In genomic region chr16:87391950-87392822, GRCh38 we compare ENCODE assay signal across 8 cellular contexts. TPM values are rescaled to one million over a fixed set of nuclear protein-coding genes. Genes with fewer than 3 reads are reported as not detected.
DNase-seq lines count a peak whose midpoint lies in the region; ATAC-seq and TF ChIP-seq lines count a peak whose summit lies in the region.

Gene MAP1LC3B (plus strand): TSS chr16:87392336. CDS start chr16:87392428, 92 bp downstream.

- H3K27ac ChIP-seq in osteoblast (ENCODE audit: low read depth, low read length) (peak within 1 kb of the TSS; percentile 92), testis (peak within 1 kb of the TSS; percentile 98 to 100)

- H3K9me3 ChIP-seq in osteoblast (ENCODE audit: low read depth, low read length) (no peaks in the 10 kb centered on the region), testis (no peaks in the 10 kb centered on the region)

- H3K36me3 Mint-ChIP-seq in activated naive CD4-positive, alpha-beta T cell treated with anti-CD3 and anti-CD28 coated beads, Interleukin-2, amount 50 U/mL, for 72 hours, result peaks cover 8 to 21% of the 10 kb centered on the region in 2 donors

- no peaks in the 10 kb centered on the region for H3K9me3 Mint-ChIP-seq in activated naive CD4-positive, alpha-beta T cell treated with anti-CD3 and anti-CD28 coated beads, Interleukin-2, amount 50 U/mL, for 72 hours

- DNase-seq in GM10248 (ENCODE audit: extremely low spot score), result peak; percentile 98
- peak; percentile 81 for DNase-seq in NCI-H1105 (lab: John Stamatoyannopoulos, UW)
- peak; percentile 78 for DNase-seq in SKM-1 (lab: John Stamatoyannopoulos, UW; ENCODE audit: unreplicated experiment)
- peak; percentile 99 to 100 for DNase-seq in activated naive CD4-positive, alpha-beta T cell treated with anti-CD3 and anti-CD28 coated beads, Interleukin-2, amount 50 U/mL, for 72 hours (ENCODE audit: low spot score in 2 of 2)
- DNase-seq in glomerular endothelial cell (ENCODE audit: extremely low read depth, low read depth, low spot score), result no peak
- DNase-seq in osteoblast (ENCODE audit: insufficient read length, low spot score, missing footprints), result peak; percentile 100
- DNase-seq in testis, result peak; percentile 96

- intact Hi-C loops in testis (cut with DNase I; ENCODE audit: low total_unique reads), result no loop called here

- CTCF ChIA-PET in GM10248 (lab: Yijun Ruan, JAX), result interaction anchor here (1.1 kb wide), 1 partner anchor 10 kb away, joined by 3 read pairs; no protein-coding TSS in a partner anchor

- peaks cover 50% of the 10 kb centered on the region for H3K79me2 ChIP-seq in osteoblast (ENCODE audit: insufficient read depth, low read length)

- no peaks in the 10 kb centered on the region for H3K27me3 ChIP-seq in osteoblast (ENCODE audit: insufficient read depth, low read length)
- no peaks in the 10 kb centered on the region for H3K27me3 ChIP-seq in testis

- whole genome bisulfite sequencing in testis, 2 donors, result 0 to 1% methylated on average over 4 to 39 of the region's 113 CpGs

- peaks cover 4% of the 10 kb centered on the region for H3K36me3 ChIP-seq in osteoblast (ENCODE audit: insufficient read depth, low read length)
- no peaks in the 10 kb centered on the region for H3K36me3 ChIP-seq in testis (ENCODE audit: low read depth, missing control alignments)

- ATAC-seq in HG02610 (IDR thresholded peaks at IDR 0.05; ENCODE audit: unreplicated experiment), result peak; percentile 63
- ATAC-seq in activated naive CD4-positive, alpha-beta T cell treated with anti-CD3 and anti-CD28 coated beads, Interleukin-2, amount 50 U/mL, for 72 hours, result peak; percentile 73 to 75

- H3K4me2 ChIP-seq in osteoblast (ENCODE audit: insufficient read depth, low read length), result peak within 1 kb of the TSS; percentile 97

- no peak for TF ChIP-seq CTCF in GM10248 (IDR thresholded peaks at IDR 0.05; ENCODE audit: control extremely low read depth, extremely low read depth, low read depth, missing control alignments)
- TF ChIP-seq CTCF in osteoblast (IDR thresholded peaks at IDR 0.05; ENCODE audit: extremely low read depth, low read depth, low read length), result no peak
- no peak for TF ChIP-seq CTCF in testis (IDR thresholded peaks at IDR 0.05)

- peak within 1 kb of the TSS; percentile 94 for H3K27ac Mint-ChIP-seq in activated naive CD4-positive, alpha-beta T cell treated with anti-CD3 and anti-CD28 coated beads, Interleukin-2, amount 50 U/mL, for 72 hours

- H4K20me1 ChIP-seq in osteoblast (ENCODE audit: insufficient read depth, low read length), result peaks cover 39% of the 10 kb centered on the region

- TF ChIP-seq POLR2A in testis (IDR thresholded peaks at IDR 0.05), result peak; percentile 77

- H3K4me3 ChIP-seq in osteoblast (ENCODE audit: insufficient read depth, low read length), result peak within 1 kb of the TSS; percentile 79
- H3K4me3 ChIP-seq in testis, result peak within 1 kb of the TSS; percentile 85 to 96

- POLR2A ChIA-PET in GM10248 (lab: Yijun Ruan, JAX), result interaction anchor here (1.7 kb wide), 1 partner anchor 8 kb away, joined by 11 read pairs; the partner anchor contains the start of gene FBXO31

- H3K4me1 ChIP-seq in osteoblast (ENCODE audit: insufficient read depth, low read length), result peaks cover 42% of the 10 kb centered on the region
- H3K4me1 ChIP-seq in testis, result peaks cover 27% of the 10 kb centered on the region

- peak within 1 kb of the TSS; percentile 76 for H2AFZ ChIP-seq in osteoblast (ENCODE audit: low read length)

RNA-seq across cellular contexts. Expression of gene MAP1LC3B, which starts in this region (rescaled TPM):
- total RNA-seq in activated naive CD4-positive, alpha-beta T cell treated with anti-CD3 and anti-CD28 coated beads, Interleukin-2, amount 50 U/mL, for 72 hours, result 10 to 100 TPM; 64.7 to 83.4 TPM
- total RNA-seq in glomerular endothelial cell (105 and 142 TPM in 2 replicates), osteoblast (44.5 and 62.5 TPM in 2 replicates), testis (10 to 100 TPM; 69.1 to 73.1 TPM)
- polyA plus RNA-seq in testis (ENCODE audit: insufficient read depth, low read depth, low replicate concordance), result 114 TPM
